Comparison of ENCODE assay signal across 8 cellular contexts in the genomic region with DNA sequence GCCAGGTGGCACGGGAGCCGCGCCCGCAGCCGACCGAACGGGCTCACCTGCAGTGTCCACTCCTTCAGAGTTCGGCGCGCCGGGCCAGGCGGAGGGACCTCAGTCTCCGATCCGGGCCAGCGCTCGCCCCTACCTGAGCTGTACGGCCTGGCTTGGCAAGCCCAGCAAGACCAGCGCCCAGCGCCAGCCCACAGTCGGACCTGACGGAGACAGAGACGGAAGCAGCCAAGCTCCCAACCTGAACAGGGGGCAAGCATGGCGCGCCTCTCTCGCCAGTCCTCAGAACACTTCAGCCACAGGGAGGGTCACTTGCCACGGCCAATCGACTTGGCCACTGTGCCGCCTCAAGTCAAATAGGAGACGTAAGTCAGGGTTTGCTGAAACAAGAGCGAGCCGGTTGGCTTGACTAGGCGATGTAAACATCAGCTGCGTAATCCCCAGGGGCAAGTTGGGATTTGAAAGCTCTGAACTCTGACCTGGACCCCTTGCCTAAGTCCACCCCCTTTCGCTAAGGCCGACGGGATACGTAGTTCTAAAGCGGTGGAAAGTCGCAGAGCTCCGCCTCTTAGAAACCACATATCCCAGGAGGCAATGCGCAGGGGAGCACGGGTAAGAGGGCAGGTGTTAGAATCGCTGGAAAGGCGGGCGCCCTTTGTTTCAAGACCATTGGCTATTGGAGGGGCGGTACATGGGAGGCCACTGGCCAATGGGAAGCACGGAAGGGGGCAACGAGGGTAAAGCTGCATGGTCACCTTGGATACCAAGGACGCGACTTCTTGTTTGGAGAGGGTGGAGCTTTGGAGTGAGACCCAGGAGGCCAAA. TPM values are rescaled to one million over a fixed set of nuclear protein-coding genes. Genes with fewer than 3 reads are reported as not detected.
DNase-seq lines count a peak whose midpoint lies in the region; ATAC-seq and TF ChIP-seq lines count a peak whose summit lies in the region.
"Not testable (repeated sequence)": the region's sequence is repeated elsewhere in the genome, so short reads cannot be mapped to it uniquely, and the experiment has no call there.

CCDC146 (plus strand) TSS at position 756 of the 822 bp plus-strand sequence. CDS start 45,054 bp downstream, outside the sequence.

- H3K27ac ChIP-seq in epithelial cell of prostate = not testable (repeated sequence)

- peak; percentile 98 for ATAC-seq in GM21717 (IDR thresholded peaks at IDR 0.05; ENCODE audit: unreplicated experiment)

- DNase-seq in DMS 273 treated with DMSO at 0.1 percent for 48 hours (lab: John Stamatoyannopoulos, UW) (peak; percentile 100), OCI-M1 (lab: John Stamatoyannopoulos, UW) (peak; percentile 99), activated T-cell treated with anti-CD3 and anti-CD28 coated beads for 4 hours (peak; percentile 89), epithelial cell of prostate (ENCODE audit: low read depth, low spot score) (peak; percentile 91)
- DNase-seq in stimulated activated CD8-positive, alpha-beta memory T cell treated with anti-CD3 and anti-CD28 coated beads, Interleukin-2, amount 100 ng/mL, for 1 hour (ENCODE audit: low read depth in 2 of 2) = peak; percentile 79 to 86

- not testable (repeated sequence) for TF ChIP-seq RAD21 in Ishikawa (IDR thresholded peaks at IDR 0.05; ENCODE audit: low read depth)

- H3K4me1 ChIP-seq in mononuclear cell (ENCODE audit: insufficient read depth, low read length) = peaks cover 14% of the 10 kb centered on the region

- not testable (repeated sequence) for H3K27me3 ChIP-seq in mononuclear cell (ENCODE audit: insufficient read depth, low read length)

- H3K9me3 ChIP-seq in mononuclear cell (ENCODE audit: low read depth, low read length) = not testable (repeated sequence)

- peak within 1 kb of the TSS; percentile 70 for H3K4me3 ChIP-seq in mononuclear cell (ENCODE audit: low read length)

- not testable (repeated sequence) for TF ChIP-seq EP300 in Ishikawa (IDR thresholded peaks at IDR 0.05; ENCODE audit: borderline replicate concordance)

TF ChIP-seq in Ishikawa, 13 proteins besides CTCF, POLR2A, EP300 and RAD21:
- TF ChIP-seq CREB1 (IDR thresholded peaks at IDR 0.05; ENCODE audit: low read depth) = peak; percentile 60
- peak; percentile 67; the same call in 1 of the 2 replicates for TF ChIP-seq FOXM1 (IDR thresholded peaks at IDR 0.05; ENCODE audit: borderline replicate concordance, low read depth)
- TF ChIP-seq EGR1 (IDR thresholded peaks at IDR 0.05) = peak; percentile 62; the same call in 1 of the 2 replicates
- TF ChIP-seq USF1 (IDR thresholded peaks at IDR 0.05) = peak; percentile 45
- TF ChIP-seq, protein P1, sequence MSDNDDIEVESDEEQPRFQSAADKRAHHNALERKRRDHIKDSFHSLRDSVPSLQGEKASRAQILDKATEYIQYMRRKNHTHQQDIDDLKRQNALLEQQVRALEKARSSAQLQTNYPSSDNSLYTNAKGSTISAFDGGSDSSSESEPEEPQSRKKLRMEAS (IDR thresholded peaks at IDR 0.05) = peak; percentile 19; the same call in 1 of the 2 replicates
- 0 out of 2 replicates have a peak, but pooled peaks have one; percentile 22 for TF ChIP-seq YY1 (IDR thresholded peaks at IDR 0.05; ENCODE audit: low read depth)
- peak; percentile 54 for TF ChIP-seq TAF1 (IDR thresholded peaks at IDR 0.05; ENCODE audit: low read depth)
- TF ChIP-seq TCF12 (IDR thresholded peaks at IDR 0.05; ENCODE audit: low read depth) = peak; percentile 62
- TF ChIP-seq CEBPB (IDR thresholded peaks at IDR 0.05) = 0 out of 2 replicates have a peak, but pooled peaks have one; percentile 22

RNA-seq across cellular contexts. Expression of gene CCDC146, which starts in this region (rescaled TPM):
- 11.2 TPM for total RNA-seq in mononuclear cell
